9 cellular contexts compared by ENCODE assay signal in the genomic region with DNA sequence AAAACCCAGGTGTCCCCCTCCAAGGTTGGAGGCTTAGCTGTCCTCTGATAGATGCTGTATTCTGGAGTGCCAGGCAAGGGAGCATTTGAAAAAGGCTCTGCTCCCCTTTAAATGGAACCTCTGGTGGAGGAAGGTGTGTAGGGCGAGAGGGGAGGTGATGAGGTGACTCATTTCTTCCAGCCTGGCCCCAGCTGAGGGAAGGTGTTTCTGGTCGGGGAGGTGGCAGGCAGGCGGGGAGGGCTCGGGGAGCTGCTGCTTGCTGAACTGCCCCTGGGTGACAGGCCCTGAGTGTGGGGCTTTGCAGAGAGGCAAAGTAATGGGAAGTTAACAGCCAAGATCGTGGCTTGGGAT. TPM values are rescaled to one million over a fixed set of nuclear protein-coding genes. Genes with fewer than 3 reads are reported as not detected.
DNase-seq lines count a peak whose midpoint lies in the region; ATAC-seq and TF ChIP-seq lines count a peak whose summit lies in the region.
"Had no signal": no experiment of that assay in that cellular context is flagged by ENCODE, and none has a peak within 500 bp of the region (broad histone marks: within the 10 kb centered on the region; RNA-seq: fewer than 3 reads in every experiment).

No MANE protein-coding gene starts in this region.

- peak overlapping the region; percentile 61 for H3K4me3 Mint-ChIP-seq in activated naive CD4-positive, alpha-beta T cell treated with anti-CD3 and anti-CD28 coated beads for 36 hours

- H3K9ac ChIP-seq in PC-3 (ENCODE audit: low read length) = no peak overlapping the region

- H3K9me2 ChIP-seq in PC-3 (replicated peaks; ENCODE audit: low read length) = no peaks in the 10 kb centered on the region

- H4K20me1 ChIP-seq in PC-3 (ENCODE audit: low read length) = no peaks in the 10 kb centered on the region

- H3K9me3 ChIP-seq in PC-3 (ENCODE audit: low read length) = no peaks in the 10 kb centered on the region

- POLR2A ChIA-PET in PC-3 (lab: Charles Lee; ENCODE audit: unreplicated experiment) = interaction anchor here (0.6 kb wide), 1 partner anchor 21 kb away, joined by 4 read pairs; no protein-coding TSS in a partner anchor

- no peak for TF ChIP-seq CTCF in PC-3 (conservative IDR thresholded peaks at IDR 0.05; ENCODE audit: low read depth, low read length)

- H3K27me3 ChIP-seq in PC-3 (ENCODE audit: low read length) = no peaks in the 10 kb centered on the region

- no peaks in the 10 kb centered on the region for H3K27me3 Mint-ChIP-seq in activated naive CD4-positive, alpha-beta T cell treated with anti-CD3 and anti-CD28 coated beads for 36 hours (ENCODE audit: low read depth)

- peaks cover 92% of the 10 kb centered on the region for H3K4me1 Mint-ChIP-seq in activated naive CD4-positive, alpha-beta T cell treated with anti-CD3 and anti-CD28 coated beads for 36 hours (ENCODE audit: low read depth)

- H3K27ac ChIP-seq in PC-3 (ENCODE audit: low read length) = no peak overlapping the region

- H3K36me3 ChIP-seq in PC-3 (ENCODE audit: low read depth, low read length) = no peaks in the 10 kb centered on the region

- CTCF ChIA-PET in PC-3 (lab: Charles Lee) = no interaction called here
- CTCF ChIA-PET in activated naive CD4-positive, alpha-beta T cell treated with anti-CD3 and anti-CD28 coated beads for 36 hours (lab: Charles Lee) = interaction anchor here (1.1 to 2.1 kb wide), 7 partner anchors 9 to 42 kb away, joined by 3 to 21 read pairs (median 9); partner anchors contain the start of gene PSTPIP1

- H3F3A ChIP-seq in PC-3 (ENCODE audit: low read length, unreplicated experiment) = no peaks in the 10 kb centered on the region

- peaks cover 21% of the 10 kb centered on the region for H3K36me3 Mint-ChIP-seq in activated naive CD4-positive, alpha-beta T cell treated with anti-CD3 and anti-CD28 coated beads for 36 hours (ENCODE audit: low read depth)

- no TSS peak for BruUV-seq in PC-3 (replicated peaks; lab: Mats Ljungman, UMichigan)

- H3K4me1 ChIP-seq in PC-3 (ENCODE audit: insufficient read depth, low read length) = no peaks in the 10 kb centered on the region

- H3K27ac Mint-ChIP-seq in activated naive CD4-positive, alpha-beta T cell treated with anti-CD3 and anti-CD28 coated beads for 36 hours = peak overlapping the region; percentile 89

- H3K4me2 ChIP-seq in PC-3 (ENCODE audit: low read length) = no peak overlapping the region

- H3K9me3 Mint-ChIP-seq in activated naive CD4-positive, alpha-beta T cell treated with anti-CD3 and anti-CD28 coated beads for 36 hours = no peaks in the 10 kb centered on the region

- intact Hi-C loops in PC-3 (cut with micrococcal nuclease) = no loop called here
- intact Hi-C loops in activated naive CD4-positive, alpha-beta T cell treated with anti-CD3 and anti-CD28 coated beads for 36 hours (cut with micrococcal nuclease) = loop anchor here (1.0 kb wide), 4 partner anchors 9 to 25 kb away; no protein-coding TSS in a partner anchor

- no peak overlapping the region for H3K4me3 ChIP-seq in PC-3 (ENCODE audit: low read length)

- no peaks in the 10 kb centered on the region for H3K79me2 ChIP-seq in PC-3 (ENCODE audit: low read length)

- ATAC-seq in GM21390 (IDR thresholded peaks at IDR 0.05; ENCODE audit: unreplicated experiment) (peak; percentile 45), PC-3 (no peak)

- peak; percentile 12 for DNase-seq in PC-3
- DNase-seq in activated naive CD4-positive, alpha-beta T cell treated with anti-CD3 and anti-CD28 coated beads for 36 hours = peak; percentile 97
- DNase-seq in stimulated activated CD4-positive, alpha-beta T cell treated with anti-CD3 and anti-CD28 coated beads, Interleukin-4, amount 100 ng/mL, for 1 hour = peak; percentile 81
- DNase-seq in DMS79 treated with DMSO at 0.1 percent for 48 hours (lab: John Stamatoyannopoulos, UW) = no peak
- DNase-seq in ecto neural progenitor cell (ENCODE audit: low spot score) = no peak
- DNase-seq in NCI-H2081 (lab: John Stamatoyannopoulos, UW) = no peak
- DNase-seq in NCI-H226 = no peak
- DNase-seq: IMR-90 had no signal

- H2AFZ ChIP-seq in PC-3 (ENCODE audit: low read length) = no peak overlapping the region

RNA-seq across cellular contexts. Expression of gene PSTPIP1, which starts 18.8 kb away (rescaled TPM):
- total RNA-seq in PC-3 (2014; rRNA removed) = not detected in 2 replicates
- 100 to 1,000 TPM in 1 of 2 experiments, 10 to 100 TPM in 1; 94.2 to 102 TPM for total RNA-seq in activated naive CD4-positive, alpha-beta T cell treated with anti-CD3 and anti-CD28 coated beads for 36 hours

RNA-seq across cellular contexts. Expression of gene TSPAN3, which starts 57.1 kb away (rescaled TPM):
- total RNA-seq in PC-3 (2014; rRNA removed) = 125 and 140 TPM in 2 replicates
- 10 to 100 TPM; 21.9 to 24.9 TPM for total RNA-seq in activated naive CD4-positive, alpha-beta T cell treated with anti-CD3 and anti-CD28 coated beads for 36 hours

Comparison
In these comparisons a context has a peak if more than half of its experiments do, and no peak if none do; other contexts are left out.
1. DNase-seq: peak in PC-3 (single experiment), activated naive CD4-positive, alpha-beta T cell treated with anti-CD3 and anti-CD28 coated beads for 36 hours (single experiment) and stimulated activated CD4-positive, alpha-beta T cell treated with anti-CD3 and anti-CD28 coated beads, Interleukin-4, amount 100 ng/mL, for 1 hour (single experiment); none in DMS79 treated with DMSO at 0.1 percent for 48 hours (single experiment), ecto neural progenitor cell (single experiment), NCI-H2081 (0 of 2) and NCI-H226 (single experiment).
2. RNA of gene PSTPIP1, which starts 18.8 kb away (total RNA-seq): 94.2 to 102 TPM in activated naive CD4-positive, alpha-beta T cell treated with anti-CD3 and anti-CD28 coated beads for 36 hours; not detected in PC-3; every median in the first group is over 10 times any median in the second.